8 cellular contexts compared by ENCODE assay signal in genomic region chr17:7626956-7627249, GRCh38. TPM values are rescaled to one million over a fixed set of nuclear protein-coding genes. Genes with fewer than 3 reads are reported as not detected.
DNase-seq lines count a peak whose midpoint lies in the region; ATAC-seq and TF ChIP-seq lines count a peak whose summit lies in the region.

No MANE protein-coding gene starts in this region.

- 13 to 25% methylated on average over 6 of the region's 6 CpGs for WGBS in sigmoid colon, 2 donors

- H3K36me3 ChIP-seq in WERI-Rb-1 (peaks cover 12% of the 10 kb centered on the region), sigmoid colon (peaks cover 0 to 13% (median 5%) of the 10 kb centered on the region in 4 donors)

- DNase-seq in GM12865 (ENCODE audit: low read depth) (no peak), WERI-Rb-1 (peak; percentile 61), foreskin keratinocyte (no peak), sigmoid colon (no peak), NCI-H187 (lab: John Stamatoyannopoulos, UW) (no peak), cortex of kidney (lab: John Stamatoyannopoulos, UW) (no peak), DMS153 (lab: John Stamatoyannopoulos, UW) (no peak)

- no peak for ATAC-seq in foreskin keratinocyte
- ATAC-seq in GM19463 (IDR thresholded peaks at IDR 0.05; ENCODE audit: unreplicated experiment): no peak

- H3K4me3 ChIP-seq in GM12865 (ENCODE audit: low read depth, low read length) (peak overlapping the region; percentile 76), WERI-Rb-1 (ENCODE audit: low read depth, low read length) (peak overlapping the region; percentile 80), sigmoid colon (peak overlapping the region; percentile 62 to 86 (median 77))

- intact Hi-C loops in sigmoid colon (cut with DNase I): loop anchor here (2.0 kb wide), 1 partner anchor 60 kb away; the partner anchor contains the start of gene TP53

- no peaks in the 10 kb centered on the region for H3K9me3 ChIP-seq in WERI-Rb-1 (ENCODE audit: severe bottlenecking)
- no peaks in the 10 kb centered on the region for H3K9me3 ChIP-seq in sigmoid colon

- no peak for TF ChIP-seq CTCF in GM12865 (IDR thresholded peaks at IDR 0.05; ENCODE audit: insufficient read depth, low read depth, low read length, missing control alignments)
- no peak for TF ChIP-seq CTCF in WERI-Rb-1 (IDR thresholded peaks at IDR 0.05; ENCODE audit: low read depth, low read length)
- TF ChIP-seq CTCF in foreskin keratinocyte (conservative IDR thresholded peaks at IDR 0.05): no peak
- TF ChIP-seq CTCF in sigmoid colon (IDR thresholded peaks at IDR 0.05): no peak

- H3K27ac ChIP-seq in WERI-Rb-1: peak overlapping the region; percentile 92
- H3K27ac ChIP-seq in foreskin keratinocyte: peak overlapping the region; percentile 61
- peak overlapping the region; percentile 89 to 97 (median 96) for H3K27ac ChIP-seq in sigmoid colon

- H3K4me1 ChIP-seq in foreskin keratinocyte (peaks cover 5% of the 10 kb centered on the region), sigmoid colon (peaks cover 0 to 17% (median 14%) of the 10 kb centered on the region in 4 donors)

- no peak for TF ChIP-seq POLR2A in sigmoid colon (IDR thresholded peaks at IDR 0.05)

- H3K27me3 ChIP-seq in WERI-Rb-1 (ENCODE audit: insufficient read depth, low read depth, severe bottlenecking): no peaks in the 10 kb centered on the region
- no peaks in the 10 kb centered on the region for H3K27me3 ChIP-seq in foreskin keratinocyte
- no peaks in the 10 kb centered on the region for H3K27me3 ChIP-seq in sigmoid colon

- no peak for TF ChIP-seq EP300 in sigmoid colon (IDR thresholded peaks at IDR 0.05)

RNA-seq across cellular contexts. Expression of gene SAT2, which starts 0.7 kb away (rescaled TPM):
- 33.4 and 36.2 TPM in 2 replicates for total RNA-seq in foreskin keratinocyte
- polyA plus RNA-seq in foreskin keratinocyte: 53.4 and 60.3 TPM in 2 replicates
- total RNA-seq in sigmoid colon: 100 to 1,000 TPM in 2 of 4 donors, 10 to 100 TPM in 2; 72.9 to 116 (median 99.2) TPM
- polyA plus RNA-seq in sigmoid colon: 100 to 1,000 TPM in 2 of 3 donors, 10 to 100 TPM in 1; 96.9 to 115 (median 107) TPM

RNA-seq across cellular contexts. Expression of gene SHBG, which starts 3.0 kb away (rescaled TPM):
- not detected in 2 replicates for total RNA-seq in foreskin keratinocyte
- 0.19 and 0.32 TPM in 2 replicates for polyA plus RNA-seq in foreskin keratinocyte
- total RNA-seq in sigmoid colon: not detected
- polyA plus RNA-seq in sigmoid colon: 1 to 10 TPM in 1 of 3 donors, under 1 TPM in 1, not detected in 1; 0.34 to 1.2 TPM

RNA-seq across cellular contexts. Expression of gene FXR2, which starts 12.2 kb away (rescaled TPM):
- total RNA-seq in foreskin keratinocyte: 44.8 and 46.8 TPM in 2 replicates
- polyA plus RNA-seq in foreskin keratinocyte: 37.0 and 39.4 TPM in 2 replicates
- total RNA-seq in sigmoid colon: 10 to 100 TPM; 33.8 to 35.5 (median 34.6) TPM
- polyA plus RNA-seq in sigmoid colon: 10 to 100 TPM; 21.3 to 27.4 (median 21.6) TPM

RNA-seq across cellular contexts. Expression of gene ATP1B2, which starts 23.8 kb away (rescaled TPM):
- not detected in 2 replicates for total RNA-seq in foreskin keratinocyte
- not detected in 2 replicates for polyA plus RNA-seq in foreskin keratinocyte
- 1 to 10 TPM; 1.2 to 4.2 (median 1.5) TPM for total RNA-seq in sigmoid colon
- polyA plus RNA-seq in sigmoid colon: 1 to 10 TPM in 1 of 3 donors, under 1 TPM in 1, not detected in 1; 0.60 to 1.2 TPM

RNA-seq across cellular contexts. Expression of gene SOX15, which starts 37.0 kb away (rescaled TPM):
- total RNA-seq in foreskin keratinocyte (176 and 179 TPM in 2 replicates), sigmoid colon (10 to 100 TPM in 2 of 4 donors, 1 to 10 TPM in 2; 2.5 to 15.3 (median 10.5) TPM)
- polyA plus RNA-seq in foreskin keratinocyte (263 and 273 TPM in 2 replicates), sigmoid colon (1 to 10 TPM in 2 of 3 donors, not detected in 1; 1.2 TPM)
